1 cellular context compared by ENCODE assay signal in the genomic region with DNA sequence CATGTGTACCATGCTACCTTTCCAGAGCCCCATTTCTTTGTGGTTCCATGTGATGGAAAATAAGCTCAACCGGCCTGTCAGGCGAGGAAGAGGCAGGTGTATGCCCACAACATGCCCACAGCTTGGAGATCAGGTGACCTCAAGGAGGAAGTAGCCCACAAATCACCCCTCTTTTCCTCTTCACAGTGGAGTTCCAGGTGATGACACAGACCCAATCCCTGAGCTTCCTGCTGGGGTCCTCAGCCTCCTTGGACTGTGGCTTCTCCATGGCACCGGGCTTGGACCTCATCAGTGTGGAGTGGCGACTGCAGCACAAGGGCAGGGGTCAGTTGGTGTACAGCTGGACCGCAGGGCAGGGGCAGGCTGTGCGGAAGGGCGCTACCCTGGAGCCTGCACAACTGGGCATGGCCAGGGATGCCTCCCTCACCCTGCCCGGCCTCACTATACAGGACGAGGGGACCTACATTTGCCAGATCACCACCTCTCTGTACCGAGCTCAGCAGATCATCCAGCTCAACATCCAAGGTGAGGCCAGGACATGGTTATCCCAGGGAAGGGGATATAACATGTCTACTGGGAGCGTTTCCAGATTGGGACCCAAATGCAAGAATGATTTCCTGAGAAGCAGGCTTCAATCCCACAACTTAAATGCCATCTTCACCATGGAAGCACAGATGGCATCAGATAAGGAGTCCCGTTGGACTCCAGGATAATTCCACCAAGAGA.
TF ChIP-seq lines count a peak whose summit lies in the region.

No MANE protein-coding gene starts in this region.

TF ChIP-seq in WTC11, 78 proteins besides CTCF, POLR2A, EP300 and RAD21 (continued from another document):
- TF ChIP-seq, protein P1, sequence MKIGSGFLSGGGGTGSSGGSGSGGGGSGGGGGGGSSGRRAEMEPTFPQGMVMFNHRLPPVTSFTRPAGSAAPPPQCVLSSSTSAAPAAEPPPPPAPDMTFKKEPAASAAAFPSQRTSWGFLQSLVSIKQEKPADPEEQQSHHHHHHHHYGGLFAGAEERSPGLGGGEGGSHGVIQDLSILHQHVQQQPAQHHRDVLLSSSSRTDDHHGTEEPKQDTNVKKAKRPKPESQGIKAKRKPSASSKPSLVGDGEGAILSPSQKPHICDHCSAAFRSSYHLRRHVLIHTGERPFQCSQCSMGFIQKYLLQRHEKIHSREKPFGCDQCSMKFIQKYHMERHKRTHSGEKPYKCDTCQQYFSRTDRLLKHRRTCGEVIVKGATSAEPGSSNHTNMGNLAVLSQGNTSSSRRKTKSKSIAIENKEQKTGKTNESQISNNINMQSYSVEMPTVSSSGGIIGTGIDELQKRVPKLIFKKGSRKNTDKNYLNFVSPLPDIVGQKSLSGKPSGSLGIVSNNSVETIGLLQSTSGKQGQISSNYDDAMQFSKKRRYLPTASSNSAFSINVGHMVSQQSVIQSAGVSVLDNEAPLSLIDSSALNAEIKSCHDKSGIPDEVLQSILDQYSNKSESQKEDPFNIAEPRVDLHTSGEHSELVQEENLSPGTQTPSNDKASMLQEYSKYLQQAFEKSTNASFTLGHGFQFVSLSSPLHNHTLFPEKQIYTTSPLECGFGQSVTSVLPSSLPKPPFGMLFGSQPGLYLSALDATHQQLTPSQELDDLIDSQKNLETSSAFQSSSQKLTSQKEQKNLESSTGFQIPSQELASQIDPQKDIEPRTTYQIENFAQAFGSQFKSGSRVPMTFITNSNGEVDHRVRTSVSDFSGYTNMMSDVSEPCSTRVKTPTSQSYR (CRISPR knock-in tag; IDR thresholded peaks at IDR 0.05), result no peak
- TF ChIP-seq, protein P2, sequence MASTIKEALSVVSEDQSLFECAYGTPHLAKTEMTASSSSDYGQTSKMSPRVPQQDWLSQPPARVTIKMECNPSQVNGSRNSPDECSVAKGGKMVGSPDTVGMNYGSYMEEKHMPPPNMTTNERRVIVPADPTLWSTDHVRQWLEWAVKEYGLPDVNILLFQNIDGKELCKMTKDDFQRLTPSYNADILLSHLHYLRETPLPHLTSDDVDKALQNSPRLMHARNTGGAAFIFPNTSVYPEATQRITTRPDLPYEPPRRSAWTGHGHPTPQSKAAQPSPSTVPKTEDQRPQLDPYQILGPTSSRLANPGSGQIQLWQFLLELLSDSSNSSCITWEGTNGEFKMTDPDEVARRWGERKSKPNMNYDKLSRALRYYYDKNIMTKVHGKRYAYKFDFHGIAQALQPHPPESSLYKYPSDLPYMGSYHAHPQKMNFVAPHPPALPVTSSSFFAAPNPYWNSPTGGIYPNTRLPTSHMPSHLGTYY (CRISPR knock-in tag; IDR thresholded peaks at IDR 0.05), result no peak
- TF ChIP-seq JAZF1 (CRISPR knock-in tag; IDR thresholded peaks at IDR 0.05), result no peak
- no peak for TF ChIP-seq HMGXB4 (CRISPR knock-in tag; IDR thresholded peaks at IDR 0.05)
- TF ChIP-seq NFATC4 (CRISPR knock-in tag; IDR thresholded peaks at IDR 0.05), result no peak
- TF ChIP-seq, protein P3, sequence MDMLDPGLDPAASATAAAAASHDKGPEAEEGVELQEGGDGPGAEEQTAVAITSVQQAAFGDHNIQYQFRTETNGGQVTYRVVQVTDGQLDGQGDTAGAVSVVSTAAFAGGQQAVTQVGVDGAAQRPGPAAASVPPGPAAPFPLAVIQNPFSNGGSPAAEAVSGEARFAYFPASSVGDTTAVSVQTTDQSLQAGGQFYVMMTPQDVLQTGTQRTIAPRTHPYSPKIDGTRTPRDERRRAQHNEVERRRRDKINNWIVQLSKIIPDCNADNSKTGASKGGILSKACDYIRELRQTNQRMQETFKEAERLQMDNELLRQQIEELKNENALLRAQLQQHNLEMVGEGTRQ (CRISPR knock-in tag; IDR thresholded peaks at IDR 0.05), result no peak
- no peak for TF ChIP-seq ETV6 (CRISPR knock-in tag; IDR thresholded peaks at IDR 0.05)
- no peak for TF ChIP-seq IRF2 (CRISPR knock-in tag; IDR thresholded peaks at IDR 0.05; ENCODE audit: borderline replicate concordance, low read depth)
- TF ChIP-seq, protein P4, sequence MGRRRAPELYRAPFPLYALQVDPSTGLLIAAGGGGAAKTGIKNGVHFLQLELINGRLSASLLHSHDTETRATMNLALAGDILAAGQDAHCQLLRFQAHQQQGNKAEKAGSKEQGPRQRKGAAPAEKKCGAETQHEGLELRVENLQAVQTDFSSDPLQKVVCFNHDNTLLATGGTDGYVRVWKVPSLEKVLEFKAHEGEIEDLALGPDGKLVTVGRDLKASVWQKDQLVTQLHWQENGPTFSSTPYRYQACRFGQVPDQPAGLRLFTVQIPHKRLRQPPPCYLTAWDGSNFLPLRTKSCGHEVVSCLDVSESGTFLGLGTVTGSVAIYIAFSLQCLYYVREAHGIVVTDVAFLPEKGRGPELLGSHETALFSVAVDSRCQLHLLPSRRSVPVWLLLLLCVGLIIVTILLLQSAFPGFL (CRISPR knock-in tag; IDR thresholded peaks at IDR 0.05; ENCODE audit: borderline replicate concordance), result no peak
- TF ChIP-seq ZNF423 (CRISPR knock-in tag; IDR thresholded peaks at IDR 0.05), result no peak
